ENCODE assay signal across 10 cellular contexts in the genomic region with DNA sequence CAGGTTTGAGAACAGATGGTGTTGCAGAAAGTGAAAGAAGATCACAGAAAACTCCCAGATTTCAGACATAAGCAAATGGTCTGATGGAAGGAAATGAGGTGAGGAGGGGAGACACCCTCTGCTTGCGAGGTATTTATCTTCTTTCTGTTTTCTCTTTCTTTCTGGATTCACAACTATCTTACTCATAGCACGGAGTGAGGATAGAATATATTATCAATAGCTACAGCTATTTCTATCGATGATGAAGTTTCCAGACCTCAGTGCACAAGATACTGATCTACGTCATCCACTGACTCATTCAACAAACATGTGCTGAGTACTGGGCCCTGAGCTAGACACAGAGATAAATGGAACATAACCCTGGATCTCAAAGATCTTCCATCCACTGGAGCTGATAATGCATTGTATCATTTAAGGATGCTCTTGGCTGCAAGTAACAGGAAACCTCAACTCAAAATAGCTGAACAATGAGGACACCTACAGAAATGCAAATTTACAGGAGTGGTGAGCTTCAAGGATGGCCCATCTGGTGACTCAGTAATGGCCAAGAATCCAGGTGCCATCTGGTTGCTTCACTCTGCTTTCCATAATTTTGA. TPM values are rescaled to one million over a fixed set of nuclear protein-coding genes. Genes with fewer than 3 reads are reported as not detected.
DNase-seq lines count a peak whose midpoint lies in the region; ATAC-seq and TF ChIP-seq lines count a peak whose summit lies in the region.
"Had no signal": no experiment of that assay in that cellular context is flagged by ENCODE, and none has a peak within 500 bp of the region (broad histone marks: within the 10 kb centered on the region; RNA-seq: fewer than 3 reads in every experiment).

No MANE protein-coding gene starts in this region.

- H3K27ac ChIP-seq in spleen: no peak overlapping the region

- intact Hi-C loops in spleen (cut with DNase I; ENCODE audit: low total_unique reads): no loop called here

- H3K27me3 ChIP-seq in spleen (replicated peaks in 1 of 7): no peaks in the 10 kb centered on the region

- ATAC-seq in GM21447 (IDR thresholded peaks at IDR 0.05; ENCODE audit: unreplicated experiment) (peak; percentile 59), HG03378 (IDR thresholded peaks at IDR 0.05; ENCODE audit: unreplicated experiment) (peak; percentile 57), esophagus mucosa (no peak)

- H3K36me3 ChIP-seq in spleen: peaks cover 0 to 9% (median 0%) of the 10 kb centered on the region in 6 donors

- no peak for TF ChIP-seq CTCF in spleen (IDR thresholded peaks at IDR 0.05 in 8 of 11, conservative IDR thresholded peaks at IDR 0.05 in 3 of 11)

- 63 to 76% (median 67%) methylated on average over 4 of the region's 4 CpGs for WGBS in spleen, 5 donors

- DNase-seq in NCI-H446 treated with DMSO at 0.1 percent for 48 hours (lab: John Stamatoyannopoulos, UW) (peak; percentile 31), NCI-H446 (lab: John Stamatoyannopoulos, UW) (no peak), iris pigment epithelial cell (ENCODE audit: low read depth) (peak; percentile 73), NCI-H345 treated with DMSO at 0.1 percent for 48 hours (lab: John Stamatoyannopoulos, UW; ENCODE audit: unreplicated experiment) (no peak), spleen (no peak)
- DNase-seq: 8988T, NCI-H1105 had no signal

- H3K4me1 ChIP-seq in spleen: no peaks in the 10 kb centered on the region

- no peak overlapping the region for H3K4me3 ChIP-seq in spleen

- no peak for TF ChIP-seq POLR2A in spleen (IDR thresholded peaks at IDR 0.05)

- H3K9me3 ChIP-seq in spleen: no peaks in the 10 kb centered on the region

RNA-seq across cellular contexts. Expression of gene SLC2A9, which starts 21.2 kb away (rescaled TPM):
- total RNA-seq in esophagus mucosa (21.5 TPM), spleen (1 to 10 TPM; 4.6 to 8.8 (median 5.8) TPM)
- 1 to 10 TPM; 1.2 to 1.9 (median 1.5) TPM for polyA plus RNA-seq in spleen

Comparison
In these comparisons a context has a peak if more than half of its experiments do, and no peak if none do; other contexts are left out.
1. DNase-seq: peak in NCI-H446 treated with DMSO at 0.1 percent for 48 hours (single experiment) and iris pigment epithelial cell (single experiment); none in NCI-H446 (0 of 2), NCI-H345 treated with DMSO at 0.1 percent for 48 hours (single experiment) and spleen (single experiment).